ENCODE assay signal across 17 cellular contexts in genomic region chr15:40461958-40462357, GRCh38. TPM values are rescaled to one million over a fixed set of nuclear protein-coding genes. Genes with fewer than 3 reads are reported as not detected.
DNase-seq lines count a peak whose midpoint lies in the region; ATAC-seq and TF ChIP-seq lines count a peak whose summit lies in the region.
"Had no signal": no experiment of that assay in that cellular context is flagged by ENCODE, and none has a peak within 500 bp of the region (broad histone marks: within the 10 kb centered on the region; RNA-seq: fewer than 3 reads in every experiment).

No MANE protein-coding gene starts in this region.

- no peak overlapping the region for H4K91ac ChIP-seq in mesenchymal stem cell (ENCODE audit: low read length)

- no peaks in the 10 kb centered on the region for H3K9me3 ChIP-seq in right cardiac atrium (ENCODE audit: control insufficient read depth, low read length)
- no peaks in the 10 kb centered on the region for H3K9me3 ChIP-seq in heart right ventricle
- no peaks in the 10 kb centered on the region for H3K9me3 ChIP-seq in mesenchymal stem cell (ENCODE audit: control insufficient read depth, low read length)
- H3K9me3 ChIP-seq in spleen: no peaks in the 10 kb centered on the region
- no peaks in the 10 kb centered on the region for H3K9me3 ChIP-seq in HAP-1
- H3K9me3 ChIP-seq: BLaER1 had no signal

- H2BK120ac ChIP-seq in mesenchymal stem cell (ENCODE audit: low read depth, low read length): no peak overlapping the region

- H3K4me3 ChIP-seq in right cardiac atrium (ENCODE audit: low read length): no peak overlapping the region
- no peak overlapping the region for H3K4me3 ChIP-seq in heart right ventricle
- H3K4me3 ChIP-seq in mesenchymal stem cell (ENCODE audit: insufficient read depth in 1 of 2, low read depth in 1 of 2, low read length in 2 of 2): no peak overlapping the region
- H3K4me3 ChIP-seq in spleen: no peak overlapping the region
- no peak overlapping the region for H3K4me3 ChIP-seq in HAP-1
- H3K4me3 ChIP-seq: BLaER1, GM23248 had no signal

- peaks cover 10% of the 10 kb centered on the region for H3K36me3 Mint-ChIP-seq in chondrocyte (ENCODE audit: low read depth)

- DNase-seq in right cardiac atrium: peak in 2 of 3 donors; percentile 10 to 42
- DNase-seq in heart right ventricle: no peak
- peak; percentile 50 for DNase-seq in chondrocyte (ENCODE audit: low spot score)
- DNase-seq in mesenchymal stem cell: no peak
- peak; percentile 70 for DNase-seq in spleen
- no peak for DNase-seq in stimulated activated CD8-positive, alpha-beta memory T cell treated with anti-CD3 and anti-CD28 coated beads, Interleukin-4, amount 100 ng/mL, for 48 hours
- DNase-seq in NCI-H2227 (lab: John Stamatoyannopoulos, UW; ENCODE audit: unreplicated experiment): no peak
- DNase-seq in HAP-1 (ENCODE audit: low spot score in 2 of 2): no peak
- DNase-seq: 8988T; CD4-positive, alpha-beta memory T cell; DMS153; DMS79; GDM1; GM23248; IMR-90 had no signal

- peaks cover under 1% of the 10 kb centered on the region for H3K4me1 ChIP-seq in right cardiac atrium (ENCODE audit: control insufficient read depth, insufficient read depth, low read length)
- H3K4me1 ChIP-seq in heart right ventricle: peaks cover 0 to 7% (median 2%) of the 10 kb centered on the region in 9 donors
- H3K4me1 ChIP-seq in mesenchymal stem cell (ENCODE audit: control insufficient read depth, insufficient read depth, low read depth, low read length): peaks cover under 1% of the 10 kb centered on the region
- H3K4me1 ChIP-seq in spleen: peaks cover 0 to 9% (median under 1%) of the 10 kb centered on the region in 6 donors
- no peaks in the 10 kb centered on the region for H3K4me1 ChIP-seq in HAP-1

- H3K9ac ChIP-seq in mesenchymal stem cell (ENCODE audit: low read length): no peak overlapping the region
- H3K9ac ChIP-seq: BLaER1, GM23248 had no signal

- no peak overlapping the region for H3K18ac ChIP-seq in mesenchymal stem cell (ENCODE audit: low read depth in 1 of 2, low read length in 2 of 2)

- no peak overlapping the region for H2BK5ac ChIP-seq in mesenchymal stem cell (ENCODE audit: low read depth, low read length, poor library complexity, severe bottlenecking)

- H3K27ac ChIP-seq in right cardiac atrium (ENCODE audit: low read length) (no peak overlapping the region), heart right ventricle (no peak overlapping the region), mesenchymal stem cell (ENCODE audit: low read length, poor library complexity, severe bottlenecking) (no peak overlapping the region), spleen (no peak overlapping the region)
- H3K27ac ChIP-seq: BLaER1, GM23248 had no signal

- no peak overlapping the region for H3K14ac ChIP-seq in mesenchymal stem cell (ENCODE audit: low read length in 2 of 2)

- ATAC-seq in right cardiac atrium (no peak), heart right ventricle (no peak)

- no peaks in the 10 kb centered on the region for H3K27me3 Mint-ChIP-seq in chondrocyte (ENCODE audit: low read depth)
- H3K27me3 Mint-ChIP-seq: CD4-positive, alpha-beta memory T cell had no signal

- no peak overlapping the region for H2BK12ac ChIP-seq in mesenchymal stem cell (ENCODE audit: low read length in 2 of 2)

- H2AFZ ChIP-seq in mesenchymal stem cell (ENCODE audit: low read depth, low read length): no peak overlapping the region
- H2AFZ ChIP-seq: GM23248 had no signal

- H3K79me1 ChIP-seq in mesenchymal stem cell (replicated peaks; ENCODE audit: low read length, poor library complexity, severe bottlenecking): peaks cover 52% of the 10 kb centered on the region

- no peaks in the 10 kb centered on the region for H3K4me1 Mint-ChIP-seq in chondrocyte (ENCODE audit: low read depth)

- H3K4me2 ChIP-seq in mesenchymal stem cell (ENCODE audit: low read length, poor library complexity, severe bottlenecking): no peak overlapping the region
- H3K4me2 ChIP-seq: BLaER1 had no signal

- H3K27me3 ChIP-seq in right cardiac atrium (ENCODE audit: control insufficient read depth, insufficient read depth) (no peaks in the 10 kb centered on the region), heart right ventricle (no peaks in the 10 kb centered on the region), mesenchymal stem cell (ENCODE audit: control insufficient read depth in 1 of 2, insufficient read depth in 1 of 2, low read length in 2 of 2) (no peaks in the 10 kb centered on the region), spleen (replicated peaks in 1 of 7) (no peaks in the 10 kb centered on the region), HAP-1 (ENCODE audit: low read depth) (no peaks in the 10 kb centered on the region)
- H3K27me3 ChIP-seq: BLaER1 had no signal

- no peaks in the 10 kb centered on the region for H3K9me3 Mint-ChIP-seq in chondrocyte (ENCODE audit: low read depth)
- H3K9me3 Mint-ChIP-seq: CD14-positive monocyte; CD4-positive, alpha-beta memory T cell had no signal

- H2BK15ac ChIP-seq in mesenchymal stem cell (ENCODE audit: low read depth, poor library complexity, severe bottlenecking): no peak overlapping the region

- intact Hi-C loops in right cardiac atrium (cut with DNase I) (no loop called here), heart right ventricle (cut with DNase I) (loop anchor here in 1 of 10 donors (10.0 kb wide), 1 partner anchor 103 kb away; the partner anchor contains the start of genes CCDC32 and RPUSD2), spleen (cut with DNase I; ENCODE audit: low total_unique reads) (no loop called here)

- no peak overlapping the region for H3K4me3 Mint-ChIP-seq in chondrocyte (ENCODE audit: unreplicated experiment)
- H3K4me3 Mint-ChIP-seq: CD14-positive monocyte; CD4-positive, alpha-beta memory T cell had no signal

- TF ChIP-seq POLR2A in spleen (IDR thresholded peaks at IDR 0.05): no peak

- peak overlapping the region; percentile 27 for H4K8ac ChIP-seq in mesenchymal stem cell (ENCODE audit: low read length)

- H2AK5ac ChIP-seq in mesenchymal stem cell (ENCODE audit: low read length, severe bottlenecking): no peak overlapping the region

- no peak overlapping the region for H3K4ac ChIP-seq in mesenchymal stem cell (ENCODE audit: low read depth in 1 of 2, low read length in 2 of 2)

- 94% methylated on average over 21 of the region's 21 CpGs for WGBS in right cardiac atrium
- 96% methylated on average over 21 of the region's 21 CpGs for WGBS in heart right ventricle, 2 donors
- 97% methylated on average over 21 of the region's 21 CpGs for WGBS in mesenchymal stem cell
- WGBS in spleen, 5 donors: 93 to 97% (median 94%) methylated on average over 13 to 21 of the region's 21 CpGs

- H3K36me3 ChIP-seq in heart right ventricle: peaks cover 0 to 87% (median 36%) of the 10 kb centered on the region in 9 donors
- H3K36me3 ChIP-seq in mesenchymal stem cell (ENCODE audit: control insufficient read depth in 1 of 2, insufficient read depth in 2 of 2, low read depth in 1 of 2, low read length in 2 of 2): peaks cover 67 to 71% of the 10 kb centered on the region in 2 experiments
- peaks cover 0 to 89% (median 70%) of the 10 kb centered on the region in 6 donors for H3K36me3 ChIP-seq in spleen
- H3K36me3 ChIP-seq in HAP-1 (replicated peaks): peaks cover 70% of the 10 kb centered on the region

- in situ Hi-C loops in HAP-1 (cut with MboI; ENCODE audit: low sequenced_read_pairs): no loop called here

- H3K27ac Mint-ChIP-seq in chondrocyte (ENCODE audit: unreplicated experiment): no peak overlapping the region

- no peak overlapping the region for H3K23ac ChIP-seq in mesenchymal stem cell (ENCODE audit: low read length in 2 of 2)

- TF ChIP-seq CTCF in heart right ventricle (IDR thresholded peaks at IDR 0.05) (no peak), chondrocyte (IDR thresholded peaks at IDR 0.05) (no peak), spleen (IDR thresholded peaks at IDR 0.05 in 8 of 11, conservative IDR thresholded peaks at IDR 0.05 in 3 of 11) (no peak)

RNA-seq across cellular contexts. Expression of gene CHST14, which starts 8.8 kb away (rescaled TPM):
- total RNA-seq in right cardiac atrium: 10 to 100 TPM; 11.5 to 13.9 (median 12.5) TPM
- 11.6 TPM for polyA plus RNA-seq in right cardiac atrium
- total RNA-seq in heart right ventricle: 10 to 100 TPM in 2 of 10 donors, 1 to 10 TPM in 8; 5.7 to 11.5 (median 9.0) TPM
- polyA plus RNA-seq in heart right ventricle: 1 to 10 TPM; 5.3 to 8.8 TPM
- total RNA-seq in chondrocyte: 45.4 to 46.2 TPM (median 45.7 TPM) in 3 replicates
- 19.9 TPM for polyA plus RNA-seq in mesenchymal stem cell (2013, experiment 1 of 2)
- polyA plus RNA-seq in mesenchymal stem cell (2013, experiment 2 of 2): 20.4 TPM
- 10 to 100 TPM; 12.0 to 18.5 (median 15.3) TPM for total RNA-seq in spleen
- 10 to 100 TPM in 1 of 3 donors, 1 to 10 TPM in 2; 7.1 to 10.6 (median 9.0) TPM for polyA plus RNA-seq in spleen

RNA-seq across cellular contexts. Expression of gene BAHD1, which starts 21.2 kb away (rescaled TPM):
- total RNA-seq in right cardiac atrium: 10 to 100 TPM; 15.4 to 17.8 (median 16.9) TPM
- 11.6 TPM for polyA plus RNA-seq in right cardiac atrium
- total RNA-seq in heart right ventricle: 10 to 100 TPM; 12.1 to 17.8 (median 16.0) TPM
- polyA plus RNA-seq in heart right ventricle: 1 to 10 TPM; 8.9 to 9.7 TPM
- total RNA-seq in chondrocyte: 24.4 to 26.4 TPM (median 24.8 TPM) in 3 replicates
- polyA plus RNA-seq in mesenchymal stem cell (2013, experiment 1 of 2): 14.7 TPM
- 14.4 TPM for polyA plus RNA-seq in mesenchymal stem cell (2013, experiment 2 of 2)
- total RNA-seq in spleen: 10 to 100 TPM; 13.5 to 27.0 (median 22.2) TPM
- 10 to 100 TPM in 1 of 3 donors, 1 to 10 TPM in 2; 7.4 to 14.2 (median 8.7) TPM for polyA plus RNA-seq in spleen

RNA-seq across cellular contexts. Expression of gene IVD, which starts 56.4 kb away (rescaled TPM):
- total RNA-seq in right cardiac atrium (10 to 100 TPM; 60.5 to 85.6 (median 75.4) TPM), heart right ventricle (100 to 1,000 TPM in 7 of 10 donors, 10 to 100 TPM in 3; 71.1 to 143 (median 109) TPM), chondrocyte (42.0 to 58.9 TPM (median 42.5 TPM) in 3 replicates), spleen (10 to 100 TPM; 39.6 to 93.9 (median 61.6) TPM)
- polyA plus RNA-seq in right cardiac atrium (60.5 TPM), heart right ventricle (10 to 100 TPM; 42.2 to 44.4 TPM), spleen (10 to 100 TPM; 25.1 to 44.4 (median 35.1) TPM)
- 22.1 TPM for polyA plus RNA-seq in mesenchymal stem cell (2013, experiment 1 of 2)
- polyA plus RNA-seq in mesenchymal stem cell (2013, experiment 2 of 2): 22.4 TPM

Comparison
In these comparisons a context has a peak if more than half of its experiments do, and no peak if none do; other contexts are left out.
1. DNase-seq: peak in right cardiac atrium (2 of 3), chondrocyte (single experiment) and spleen (single experiment); none in heart right ventricle (0 of 2), mesenchymal stem cell (single experiment), stimulated activated CD8-positive, alpha-beta memory T cell treated with anti-CD3 and anti-CD28 coated beads, Interleukin-4, amount 100 ng/mL, for 48 hours (single experiment), NCI-H2227 (single experiment) and HAP-1 (0 of 2).